8 cellular contexts compared by ENCODE assay signal in the genomic region with DNA sequence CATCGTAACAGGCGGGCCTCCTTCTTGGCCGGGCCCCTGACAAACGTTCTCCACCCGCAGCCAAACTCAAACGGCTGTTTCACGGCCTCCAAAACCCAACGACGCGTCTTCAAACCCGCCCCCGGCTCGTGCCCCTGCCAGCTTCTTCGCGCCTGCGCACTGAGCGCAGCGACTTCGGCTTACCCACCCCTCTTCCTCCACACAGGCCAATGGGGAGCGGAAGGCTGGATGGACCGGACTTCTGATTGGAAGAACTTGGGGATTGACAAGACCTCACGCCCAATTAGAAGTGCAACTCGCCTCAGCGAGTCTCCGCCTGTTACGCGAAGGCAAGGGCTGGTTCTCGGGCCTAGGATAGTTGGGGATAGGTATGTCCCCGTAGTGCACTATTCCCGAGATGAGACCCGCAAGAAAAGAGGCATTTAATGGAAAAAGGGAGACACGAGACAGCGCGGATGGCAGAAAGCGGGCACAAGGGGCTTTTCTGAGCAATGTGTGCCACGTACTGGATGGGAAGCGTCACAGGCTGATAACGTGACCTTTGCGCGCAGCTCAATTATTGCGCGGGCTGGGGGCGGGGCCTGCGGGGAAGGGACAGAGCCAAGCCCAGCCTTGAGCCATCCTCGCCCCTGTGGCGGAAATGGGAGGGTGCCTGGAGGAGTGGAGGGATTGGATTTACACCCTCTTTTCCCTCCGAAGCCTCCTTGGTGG. TPM values are rescaled to one million over a fixed set of nuclear protein-coding genes. Genes with fewer than 3 reads are reported as not detected.
DNase-seq lines count a peak whose midpoint lies in the region; ATAC-seq and TF ChIP-seq lines count a peak whose summit lies in the region.

A gene (minus strand): TSS at position 111 of the 711 bp plus-strand sequence. CDS start 108 bp downstream, at position 3.

- H3K9me3 ChIP-seq in PC-3 (ENCODE audit: low read length), result no peaks in the 10 kb centered on the region

- H3F3A ChIP-seq in PC-3 (ENCODE audit: low read length, unreplicated experiment), result peaks cover 5% of the 10 kb centered on the region

- H3K9me2 ChIP-seq in PC-3 (replicated peaks; ENCODE audit: low read length), result no peaks in the 10 kb centered on the region

- BruUV-seq in PC-3 (replicated peaks; lab: Mats Ljungman, UMichigan), result no TSS peak

- peaks cover 44% of the 10 kb centered on the region for H3K79me2 ChIP-seq in PC-3 (ENCODE audit: low read length)

- TF ChIP-seq CTCF in PC-3 (conservative IDR thresholded peaks at IDR 0.05; ENCODE audit: low read depth, low read length), result no peak
- no peak for TF ChIP-seq CTCF in epithelial cell of proximal tubule (conservative IDR thresholded peaks at IDR 0.05; ENCODE audit: low read depth, low read length)

- intact Hi-C loops in PC-3 (cut with micrococcal nuclease), result loop anchor here (1.0 to 5.0 kb wide), 3 partner anchors 9 to 139 kb away; no protein-coding TSS in a partner anchor

- no peaks in the 10 kb centered on the region for H3K27me3 ChIP-seq in PC-3 (ENCODE audit: low read length)

- CTCF ChIA-PET in PC-3 (lab: Charles Lee), result interaction anchor here (1.3 kb wide), 2 partner anchors 36 to 37 kb away, joined by 5 to 7 read pairs; no protein-coding TSS in a partner anchor

- peaks cover 33% of the 10 kb centered on the region for H3K4me1 ChIP-seq in PC-3 (ENCODE audit: insufficient read depth, low read length)

- H3K4me3 ChIP-seq in Jurkat, Clone E6-1 (ENCODE audit: low read length), result peak within 1 kb of the TSS; percentile 65
- H3K4me3 ChIP-seq in PC-3 (ENCODE audit: low read length), result peak within 1 kb of the TSS; percentile 79
- H3K4me3 ChIP-seq in epithelial cell of proximal tubule (ENCODE audit: low read depth, low read length), result peak within 1 kb of the TSS; percentile 85

- H3K36me3 ChIP-seq in PC-3 (ENCODE audit: low read depth, low read length), result no peaks in the 10 kb centered on the region

- DNase-seq in DMS53 treated with DMSO at 0.1 percent for 48 hours (lab: John Stamatoyannopoulos, UW; ENCODE audit: unreplicated experiment), result peak; percentile 92
- peak; percentile 99 for DNase-seq in Jurkat, Clone E6-1 (ENCODE audit: low read depth, low spot score)
- DNase-seq in PC-3, result peak; percentile 99
- DNase-seq in activated T-cell treated with anti-CD3 and anti-CD28 coated beads for 48 hours (ENCODE audit: low read depth), result peak; percentile 93
- DNase-seq in epithelial cell of proximal tubule (ENCODE audit: low read depth), result peak; percentile 98
- DNase-seq in mucosa of gallbladder (ENCODE audit: low spot score), result peak; percentile 98
- peak; percentile 91 to 97 for DNase-seq in stimulated activated CD8-positive, alpha-beta memory T cell treated with anti-CD3 and anti-CD28 coated beads, Interleukin-4, amount 100 ng/mL, for 4 hours (ENCODE audit: low read depth in 2 of 2, low spot score in 1 of 2)

- peak within 1 kb of the TSS; percentile 93 for H3K9ac ChIP-seq in PC-3 (ENCODE audit: low read length)

- ATAC-seq in GM21717 (IDR thresholded peaks at IDR 0.05; ENCODE audit: unreplicated experiment) (peak; percentile 97), PC-3 (peak; percentile 92)

- H3K27ac ChIP-seq in PC-3 (ENCODE audit: low read length), result peak within 1 kb of the TSS; percentile 91

- peak within 1 kb of the TSS; percentile 94 for H2AFZ ChIP-seq in PC-3 (ENCODE audit: low read length)

- H4K20me1 ChIP-seq in PC-3 (ENCODE audit: low read length), result peaks cover 24% of the 10 kb centered on the region

- peak within 1 kb of the TSS; percentile 95 for H3K4me2 ChIP-seq in PC-3 (ENCODE audit: low read length)

- POLR2A ChIA-PET in PC-3 (lab: Charles Lee; ENCODE audit: unreplicated experiment), result interaction anchor here (0.5 to 1.0 kb wide), 6 partner anchors 9 to 1871 kb away, joined by 3 to 17 read pairs (median 6); no protein-coding TSS in a partner anchor

RNA-seq across cellular contexts. Expression of the gene that starts here (rescaled TPM):
- 42.2 TPM for polyA plus RNA-seq in Jurkat, Clone E6-1 (2012; ENCODE audit: insufficient read depth, insufficient read length)
- total RNA-seq in PC-3 (2014; rRNA removed) (54.5 and 62.7 TPM in 2 replicates), epithelial cell of proximal tubule (127 and 128 TPM in 2 replicates), mucosa of gallbladder (274 TPM)

Comparison
In these comparisons a context has a peak if more than half of its experiments do, and no peak if none do; other contexts are left out.
1. Peak in every context shown above with its lines: DNase-seq, ATAC-seq, H3K4me3 ChIP-seq and H3K27ac ChIP-seq.